In the genomic region with DNA sequence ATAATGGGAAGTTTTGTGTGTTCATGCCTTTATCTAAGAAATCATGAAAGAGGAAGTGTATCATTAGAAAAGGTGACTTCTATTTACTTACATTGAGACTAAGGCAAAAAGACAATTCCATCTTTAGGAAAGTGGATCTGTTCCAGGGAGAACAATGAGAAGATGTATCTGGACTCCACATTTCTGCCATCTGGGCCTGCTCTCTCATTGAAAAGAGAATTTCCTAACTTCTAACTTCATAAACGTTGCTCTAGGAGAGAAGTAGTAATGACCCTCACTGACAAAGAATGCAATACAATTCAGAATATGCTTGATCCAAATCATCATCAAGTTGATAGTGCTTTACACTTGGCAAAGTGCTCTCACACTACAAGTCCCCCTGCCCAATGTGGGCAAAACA, we compare ENCODE assay signal across 8 cellular contexts.
"Had no signal": no experiment of that assay in that cellular context is flagged by ENCODE, and none has a peak within 500 bp of the region (broad histone marks: within the 10 kb centered on the region; RNA-seq: fewer than 3 reads in every experiment).

No MANE protein-coding gene starts in this region.

- H3K4me1 ChIP-seq: HAP-1 had no signal

- H3K4me3 ChIP-seq: GM23248, HAP-1, K562 had no signal

- H2AFZ ChIP-seq: GM23248 had no signal

- H3K9ac ChIP-seq: GM23248 had no signal

- H3K27ac ChIP-seq: GM23248 had no signal

- H3K9me3 ChIP-seq: HAP-1 had no signal

- H3K36me3 ChIP-seq: HAP-1 had no signal

- DNase-seq: GM23248, GOT3, H7, HFFc6, IMR-90, KG1 had no signal
